1 cellular context compared by ENCODE assay signal in genomic region chr2:127398239-127398590, GRCh38.
TF ChIP-seq lines count a peak whose summit lies in the region.

No MANE protein-coding gene starts in this region.

TF ChIP-seq in K562, 482 proteins besides CTCF, POLR2A, EP300 and RAD21 (continued from another document and continues in another):
- TF ChIP-seq ZNF592 (IDR thresholded peaks at IDR 0.05): no peak
- no peak for TF ChIP-seq KLF10 (CRISPR knock-in tag; IDR thresholded peaks at IDR 0.05)
- TF ChIP-seq NFIC (IDR thresholded peaks at IDR 0.05): peak; percentile 95
- TF ChIP-seq RUNX1 (IDR thresholded peaks at IDR 0.05; ENCODE audit: low read depth): no peak
- TF ChIP-seq NFE2 (IDR thresholded peaks at IDR 0.05; ENCODE audit: low read depth): no peak
- TF ChIP-seq ATF3 (IDR thresholded peaks at IDR 0.05): peak; percentile 96
- peak; percentile 86; the same call in 1 of the 2 replicates for TF ChIP-seq ATF3 (CRISPR knock-in tag; conservative IDR thresholded peaks at IDR 0.05)
- TF ChIP-seq ZNF431 (CRISPR knock-in tag; IDR thresholded peaks at IDR 0.05): no peak
- peak; percentile 47; the same call in 1 of the 2 replicates for TF ChIP-seq SMAD4 (CRISPR knock-in tag; conservative IDR thresholded peaks at IDR 0.05)
- TF ChIP-seq HMG20A (CRISPR knock-in tag; conservative IDR thresholded peaks at IDR 0.05): no peak
- TF ChIP-seq NUFIP1 (IDR thresholded peaks at IDR 0.05; ENCODE audit: partially characterized antibody): no peak
- no peak for TF ChIP-seq BDP1 (IDR thresholded peaks at IDR 0.05; ENCODE audit: insufficient read depth, insufficient read length)
- no peak for TF ChIP-seq HES1 (IDR thresholded peaks at IDR 0.05; ENCODE audit: low read depth)
- TF ChIP-seq SETDB1 (IDR thresholded peaks at IDR 0.05; ENCODE audit: low read length): peak; percentile 80
- TF ChIP-seq GABPB1 (CRISPR knock-in tag; IDR thresholded peaks at IDR 0.05): no peak
- peak; percentile 65 for TF ChIP-seq ATF7 (IDR thresholded peaks at IDR 0.05)
- TF ChIP-seq KLF16 (IDR thresholded peaks at IDR 0.05): no peak
- TF ChIP-seq JUN (IDR thresholded peaks at IDR 0.05; ENCODE audit: borderline replicate concordance, low read depth, low read length): peak; percentile 95
- TF ChIP-seq JUN (CRISPR knock-in tag; IDR thresholded peaks at IDR 0.05; ENCODE audit: borderline replicate concordance): no peak
- TF ChIP-seq GTF3C2 (IDR thresholded peaks at IDR 0.05; ENCODE audit: borderline replicate concordance, extremely low read depth, insufficient read length): no peak
- peak in 1 of 2 experiments; percentile 73; a peak in 2 of 4 replicates for TF ChIP-seq ZNF318 (IDR thresholded peaks at IDR 0.05; ENCODE audit: borderline replicate concordance in 1 of 2, low read depth in 1 of 2)
- peak; percentile 87 for TF ChIP-seq PRDM10 (IDR thresholded peaks at IDR 0.05; ENCODE audit: partially characterized antibody)
- TF ChIP-seq FOS (IDR thresholded peaks at IDR 0.05; ENCODE audit: extremely low read depth, insufficient read length): peak; percentile 61
- no peak for TF ChIP-seq ZNF512 (tag; IDR thresholded peaks at IDR 0.05)
- no peak for TF ChIP-seq ELK1 (CRISPR knock-in tag; IDR thresholded peaks at IDR 0.05)
- TF ChIP-seq RCOR1 (IDR thresholded peaks at IDR 0.05; ENCODE audit: borderline replicate concordance in 1 of 2, low read depth in 2 of 2, low read length in 2 of 2): peak in 1 of 2 experiments; percentile 76; a peak in 2 of 4 replicates
- 0 out of 2 replicates have a peak, but pooled peaks have one; percentile 30 for TF ChIP-seq MYNN (IDR thresholded peaks at IDR 0.05)
- TF ChIP-seq MYNN (CRISPR knock-in tag; IDR thresholded peaks at IDR 0.05): no peak
- no peak for TF ChIP-seq MYC (IDR thresholded peaks at IDR 0.05; ENCODE audit: low read depth, low read length)
- TF ChIP-seq MYC (CRISPR knock-in tag; IDR thresholded peaks at IDR 0.05; ENCODE audit: borderline replicate concordance, low read depth): no peak
- no peak for TF ChIP-seq MXI1 (IDR thresholded peaks at IDR 0.05; ENCODE audit: low read depth, low read length)
